11 cellular contexts compared by ENCODE assay signal in the genomic region with DNA sequence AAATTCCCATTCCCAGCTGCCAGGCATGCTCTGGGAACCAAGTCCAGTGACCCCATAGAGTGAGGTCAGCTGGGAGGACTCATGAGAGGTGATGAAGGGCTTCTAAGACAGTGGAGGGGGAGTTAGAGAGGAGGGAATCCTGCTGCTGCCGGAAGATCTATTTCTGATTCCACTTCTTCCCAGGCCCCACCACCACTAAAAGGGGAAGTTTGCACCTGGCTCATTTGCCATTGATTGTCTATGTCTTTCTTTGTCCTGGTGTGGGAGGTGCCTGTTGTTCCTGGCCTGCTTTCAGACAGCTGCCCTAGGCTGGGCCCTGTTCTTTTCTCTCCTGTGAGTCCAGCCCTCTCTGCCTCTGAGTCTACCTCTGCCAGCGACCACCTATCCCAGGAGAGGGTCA. TPM values are rescaled to one million over a fixed set of nuclear protein-coding genes. Genes with fewer than 3 reads are reported as not detected.
A peak's percentile ranks its signal among the peaks of the same experiment; 100 is the strongest.
DNase-seq lines count a peak whose midpoint lies in the region; ATAC-seq and TF ChIP-seq lines count a peak whose summit lies in the region.
"Had no signal": no experiment of that assay in that cellular context is flagged by ENCODE, and none has a peak within 500 bp of the region (broad histone marks: within the 10 kb centered on the region; RNA-seq: fewer than 3 reads in every experiment).

No MANE protein-coding gene starts in this region.

- H2BK15ac ChIP-seq in mesendoderm (replicated peaks; ENCODE audit: low read depth) = no peak overlapping the region

- H3K9me3 Mint-ChIP-seq in activated naive CD8-positive, alpha-beta T cell treated with anti-CD3 and anti-CD28 coated beads, Interleukin-2, amount 50 U/mL, for 24 hours = no peaks in the 10 kb centered on the region
- H3K9me3 Mint-ChIP-seq: natural killer cell treated with Interleukin-12 subunit alpha and Interleukin-12 subunit beta and Interleukin-15 and Interleukin-18, amount 100 ng/mL, for 72 hours had no signal

- H3K27me3 Mint-ChIP-seq in activated naive CD8-positive, alpha-beta T cell treated with anti-CD3 and anti-CD28 coated beads, Interleukin-2, amount 50 U/mL, for 24 hours = peaks cover 18% of the 10 kb centered on the region

- peak overlapping the region; percentile 72 for H3K27ac ChIP-seq in mesendoderm (ENCODE audit: low read depth, low read length)

- peak overlapping the region; percentile 78 for H3K56ac ChIP-seq in mesendoderm (ENCODE audit: low read length)

- no peaks in the 10 kb centered on the region for H3K79me2 ChIP-seq in mesendoderm (ENCODE audit: control insufficient read depth, insufficient read depth, low read length)

- peaks cover 26% of the 10 kb centered on the region for H3K4me1 ChIP-seq in mesendoderm (ENCODE audit: control insufficient read depth, low read depth, low read length)
- no peaks in the 10 kb centered on the region for H3K4me1 ChIP-seq in HAP-1

- H3K4me3 Mint-ChIP-seq in activated naive CD8-positive, alpha-beta T cell treated with anti-CD3 and anti-CD28 coated beads, Interleukin-2, amount 50 U/mL, for 24 hours = no peak overlapping the region
- H3K4me3 Mint-ChIP-seq: CD4-positive, alpha-beta memory T cell; natural killer cell treated with Interleukin-12 subunit alpha and Interleukin-12 subunit beta and Interleukin-15 and Interleukin-18, amount 100 ng/mL, for 72 hours had no signal

- WGBS in mesendoderm (ENCODE audit: extremely low coverage, insufficient coverage, low lambda C conversion rate) = no CpG with 5 or more reads among the region's 2 CpGs

- H4K5ac ChIP-seq in mesendoderm (ENCODE audit: low read length) = no peak overlapping the region

- H3K27ac Mint-ChIP-seq in activated naive CD8-positive, alpha-beta T cell treated with anti-CD3 and anti-CD28 coated beads, Interleukin-2, amount 50 U/mL, for 24 hours = no peak overlapping the region
- H3K27ac Mint-ChIP-seq: CD4-positive, alpha-beta memory T cell; natural killer cell treated with Interleukin-12 subunit alpha and Interleukin-12 subunit beta and Interleukin-15 and Interleukin-18, amount 100 ng/mL, for 72 hours had no signal

- H3K9me3 ChIP-seq in HAP-1 = no peaks in the 10 kb centered on the region

- H3K4me1 Mint-ChIP-seq in activated naive CD8-positive, alpha-beta T cell treated with anti-CD3 and anti-CD28 coated beads, Interleukin-2, amount 50 U/mL, for 24 hours = no peaks in the 10 kb centered on the region
- H3K4me1 Mint-ChIP-seq: CD4-positive, alpha-beta memory T cell had no signal

- H3K36me3 ChIP-seq in mesendoderm (ENCODE audit: control insufficient read depth, insufficient read depth, low read length) (no peaks in the 10 kb centered on the region), HAP-1 (replicated peaks) (no peaks in the 10 kb centered on the region)

- H3K4me3 ChIP-seq in mesendoderm (ENCODE audit: low read length) (no peak overlapping the region), HAP-1 (no peak overlapping the region)

- H3K18ac ChIP-seq in mesendoderm (ENCODE audit: low read length) = peak overlapping the region; percentile 9

- H2BK120ac ChIP-seq in mesendoderm (ENCODE audit: low read depth, low read length) = peak overlapping the region; percentile 63

- peak overlapping the region; percentile 83 for H2BK5ac ChIP-seq in mesendoderm (ENCODE audit: low read length)

- H3K4me2 ChIP-seq in mesendoderm (ENCODE audit: low read length) = no peak overlapping the region

- H4K8ac ChIP-seq in mesendoderm (ENCODE audit: low read depth, low read length) = no peak overlapping the region

- H3K27me3 ChIP-seq in mesendoderm (ENCODE audit: insufficient read depth, low read length, poor library complexity) (no peaks in the 10 kb centered on the region), HAP-1 (ENCODE audit: low read depth) (peaks cover 7% of the 10 kb centered on the region)

- no peaks in the 10 kb centered on the region for H3K36me3 Mint-ChIP-seq in activated naive CD8-positive, alpha-beta T cell treated with anti-CD3 and anti-CD28 coated beads, Interleukin-2, amount 50 U/mL, for 24 hours (ENCODE audit: low read depth)
- H3K36me3 Mint-ChIP-seq: CD4-positive, alpha-beta memory T cell; natural killer cell treated with Interleukin-12 subunit alpha and Interleukin-12 subunit beta and Interleukin-15 and Interleukin-18, amount 100 ng/mL, for 72 hours had no signal

- ATAC-seq in SK-N-SH treated with all-trans-retinoic acid at 6 μM for 48 hours = no peak
- ATAC-seq in activated naive CD8-positive, alpha-beta T cell treated with anti-CD3 and anti-CD28 coated beads, Interleukin-2, amount 50 U/mL, for 24 hours = no peak
- ATAC-seq: natural killer cell treated with Interleukin-12 subunit alpha and Interleukin-12 subunit beta and Interleukin-15 and Interleukin-18, amount 100 ng/mL, for 72 hours; Panc1 had no signal

- DNase-seq in EH (ENCODE audit: low read depth) (peak; percentile 25), NCI-H187 (lab: John Stamatoyannopoulos, UW) (peak; percentile 22 to 44), SW480 (ENCODE audit: low spot score) (peak; percentile 80), mesendoderm (no peak), GDM1 (lab: John Stamatoyannopoulos, UW) (no peak), HAP-1 (ENCODE audit: low spot score in 2 of 2) (no peak)
- no peak for DNase-seq in activated naive CD8-positive, alpha-beta T cell treated with anti-CD3 and anti-CD28 coated beads, Interleukin-2, amount 50 U/mL, for 24 hours
- DNase-seq: CD4-positive, alpha-beta memory T cell had no signal

- H3K79me1 ChIP-seq in mesendoderm (ENCODE audit: low read length) = no peaks in the 10 kb centered on the region

- H3K4ac ChIP-seq in mesendoderm (ENCODE audit: low read depth, low read length) = peak overlapping the region; percentile 41

- peak overlapping the region; percentile 38 for H2AK5ac ChIP-seq in mesendoderm (ENCODE audit: low read length)

- in situ Hi-C loops in HAP-1 (cut with MboI; ENCODE audit: low sequenced_read_pairs) = no loop called here

- H3K9ac ChIP-seq in mesendoderm (ENCODE audit: low read length) = peak overlapping the region; percentile 25

- no peak overlapping the region for H3K23ac ChIP-seq in mesendoderm (ENCODE audit: low read length)

TF ChIP-seq in SK-N-SH treated with all-trans-retinoic acid at 6 μM for 48 hours, 23 proteins besides CTCF, POLR2A, EP300 and RAD21 (continues in another document):
- TF ChIP-seq, protein P1, sequence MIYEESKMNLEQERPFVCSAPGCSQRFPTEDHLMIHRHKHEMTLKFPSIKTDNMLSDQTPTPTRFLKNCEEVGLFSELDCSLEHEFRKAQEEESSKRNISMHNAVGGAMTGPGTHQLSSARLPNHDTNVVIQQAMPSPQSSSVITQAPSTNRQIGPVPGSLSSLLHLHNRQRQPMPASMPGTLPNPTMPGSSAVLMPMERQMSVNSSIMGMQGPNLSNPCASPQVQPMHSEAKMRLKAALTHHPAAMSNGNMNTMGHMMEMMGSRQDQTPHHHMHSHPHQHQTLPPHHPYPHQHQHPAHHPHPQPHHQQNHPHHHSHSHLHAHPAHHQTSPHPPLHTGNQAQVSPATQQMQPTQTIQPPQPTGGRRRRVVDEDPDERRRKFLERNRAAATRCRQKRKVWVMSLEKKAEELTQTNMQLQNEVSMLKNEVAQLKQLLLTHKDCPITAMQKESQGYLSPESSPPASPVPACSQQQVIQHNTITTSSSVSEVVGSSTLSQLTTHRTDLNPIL (CRISPR knock-in tag; IDR thresholded peaks at IDR 0.05; ENCODE audit: low read depth) = no peak
- TF ChIP-seq ZFP30 (CRISPR knock-in tag; IDR thresholded peaks at IDR 0.05) (no peak), CSDC2 (CRISPR knock-in tag; IDR thresholded peaks at IDR 0.05) (no peak), TCF4 (CRISPR knock-in tag; IDR thresholded peaks at IDR 0.05; ENCODE audit: borderline replicate concordance) (no peak), SNAI2 (CRISPR knock-in tag; IDR thresholded peaks at IDR 0.05) (no peak), ZNF70 (CRISPR knock-in tag; IDR thresholded peaks at IDR 0.05) (no peak), ISL1 (CRISPR knock-in tag; IDR thresholded peaks at IDR 0.05) (no peak), RARB (CRISPR knock-in tag; IDR thresholded peaks at IDR 0.05) (no peak), GLIS3 (CRISPR knock-in tag; IDR thresholded peaks at IDR 0.05) (no peak), ARNTL (CRISPR knock-in tag; IDR thresholded peaks at IDR 0.05; ENCODE audit: borderline replicate concordance, low read depth) (no peak), ZNF565 (CRISPR knock-in tag; conservative IDR thresholded peaks at IDR 0.05; ENCODE audit: low read depth) (no peak)
- TF ChIP-seq, protein P2, sequence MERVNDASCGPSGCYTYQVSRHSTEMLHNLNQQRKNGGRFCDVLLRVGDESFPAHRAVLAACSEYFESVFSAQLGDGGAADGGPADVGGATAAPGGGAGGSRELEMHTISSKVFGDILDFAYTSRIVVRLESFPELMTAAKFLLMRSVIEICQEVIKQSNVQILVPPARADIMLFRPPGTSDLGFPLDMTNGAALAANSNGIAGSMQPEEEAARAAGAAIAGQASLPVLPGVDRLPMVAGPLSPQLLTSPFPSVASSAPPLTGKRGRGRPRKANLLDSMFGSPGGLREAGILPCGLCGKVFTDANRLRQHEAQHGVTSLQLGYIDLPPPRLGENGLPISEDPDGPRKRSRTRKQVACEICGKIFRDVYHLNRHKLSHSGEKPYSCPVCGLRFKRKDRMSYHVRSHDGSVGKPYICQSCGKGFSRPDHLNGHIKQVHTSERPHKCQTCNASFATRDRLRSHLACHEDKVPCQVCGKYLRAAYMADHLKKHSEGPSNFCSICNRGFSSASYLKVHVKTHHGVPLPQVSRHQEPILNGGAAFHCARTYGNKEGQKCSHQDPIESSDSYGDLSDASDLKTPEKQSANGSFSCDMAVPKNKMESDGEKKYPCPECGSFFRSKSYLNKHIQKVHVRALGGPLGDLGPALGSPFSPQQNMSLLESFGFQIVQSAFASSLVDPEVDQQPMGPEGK (CRISPR knock-in tag; IDR thresholded peaks at IDR 0.05; ENCODE audit: borderline replicate concordance) = no peak

RNA-seq across cellular contexts. Expression of a gene that starts 3.0 kb away (rescaled TPM):
- not detected for polyA plus RNA-seq in mesendoderm (2013, experiment 1 of 2)
- polyA plus RNA-seq in mesendoderm (2013, experiment 2 of 2) = not detected
- polyA plus RNA-seq: CD4-positive, alpha-beta memory T cell had no signal

RNA-seq across cellular contexts. Expression of a gene that starts 22.4 kb away (rescaled TPM):
- not detected for polyA plus RNA-seq in mesendoderm (2013, experiment 1 of 2)
- not detected for polyA plus RNA-seq in mesendoderm (2013, experiment 2 of 2)
- polyA plus RNA-seq: CD4-positive, alpha-beta memory T cell had no signal

RNA-seq across cellular contexts. Expression of a gene that starts 24.1 kb away (rescaled TPM):
- polyA plus RNA-seq in mesendoderm (2013, experiment 1 of 2) = 0.04 TPM
- 0.03 TPM for polyA plus RNA-seq in mesendoderm (2013, experiment 2 of 2)
- polyA plus RNA-seq: CD4-positive, alpha-beta memory T cell had no signal

RNA-seq across cellular contexts. Expression of a gene that starts 44.1 kb away (rescaled TPM):
- polyA plus RNA-seq in mesendoderm (2013, experiment 1 of 2) = not detected
- not detected for polyA plus RNA-seq in mesendoderm (2013, experiment 2 of 2)
- polyA plus RNA-seq: CD4-positive, alpha-beta memory T cell had no signal

RNA-seq across cellular contexts. Expression of a gene that starts 56.9 kb away (rescaled TPM):
- polyA plus RNA-seq in mesendoderm (2013, experiment 1 of 2) = not detected
- not detected for polyA plus RNA-seq in mesendoderm (2013, experiment 2 of 2)
- polyA plus RNA-seq: CD4-positive, alpha-beta memory T cell had no signal

Comparison
In these comparisons a context has a peak if more than half of its experiments do, and no peak if none do; other contexts are left out.
1. DNase-seq: peak in EH (single experiment), NCI-H187 (2 of 2) and SW480 (single experiment); none in mesendoderm (single experiment), GDM1 (single experiment), activated naive CD8-positive, alpha-beta T cell treated with anti-CD3 and anti-CD28 coated beads, Interleukin-2, amount 50 U/mL, for 24 hours (single experiment) and HAP-1 (0 of 2).